In the genomic region with DNA sequence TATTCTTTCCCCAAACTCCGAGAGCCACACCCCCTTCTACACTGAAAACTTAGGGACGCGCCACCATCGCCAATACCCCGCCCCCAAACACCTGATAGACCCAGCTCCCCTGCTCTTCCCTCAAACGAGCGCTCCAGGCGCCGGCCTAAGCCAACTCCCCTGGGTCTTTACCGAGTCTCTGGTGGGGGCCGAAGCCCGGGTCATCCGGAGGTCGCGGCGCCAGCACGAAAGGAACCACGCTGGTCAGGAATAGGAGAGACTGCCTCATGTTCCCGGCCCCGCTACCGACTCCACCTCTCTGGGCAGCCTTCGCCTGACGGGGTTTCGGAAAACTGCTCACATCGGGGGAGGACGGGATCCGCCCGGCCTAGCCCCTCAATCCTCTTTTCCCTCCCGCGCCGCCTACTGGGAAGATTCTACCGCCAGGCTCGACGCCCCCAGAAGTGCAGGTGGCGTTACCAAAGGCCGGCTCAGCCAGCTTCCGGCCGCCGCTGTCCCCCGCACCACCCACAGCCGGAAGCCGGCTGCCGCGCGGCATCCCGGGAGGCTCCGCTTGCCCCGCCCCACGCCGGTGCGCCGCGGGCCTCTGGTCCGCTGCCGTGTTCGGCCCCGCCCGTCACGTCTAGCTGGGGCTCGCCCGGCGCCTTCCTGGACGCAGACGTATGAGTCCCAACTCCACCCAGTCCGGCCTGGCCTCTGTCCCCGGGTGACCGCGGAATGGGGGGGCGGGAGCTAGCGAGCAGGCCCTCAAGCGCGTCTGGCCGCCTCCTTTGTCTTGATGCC, we compare ENCODE assay signal across 8 cellular contexts. TPM values are rescaled to one million over a fixed set of nuclear protein-coding genes. Genes with fewer than 3 reads are reported as not detected.
DNase-seq lines count a peak whose midpoint lies in the region; ATAC-seq and TF ChIP-seq lines count a peak whose summit lies in the region.

TSS of gene ADAM17 (minus strand) at position 493 of the 783 bp plus-strand sequence. CDS start at position 268, 225 bp downstream.

- H3K27me3 ChIP-seq in CD4-positive, alpha-beta memory T cell (ENCODE audit: insufficient read depth, low read length), result no peaks in the 10 kb centered on the region
- H3K27me3 ChIP-seq in lung (ENCODE audit: control insufficient read depth, insufficient read depth), result no peaks in the 10 kb centered on the region

- intact Hi-C loops in CD4-positive, alpha-beta memory T cell (cut with micrococcal nuclease), result loop anchor here (1.0 to 5.0 kb wide), 7 partner anchors 76 to 487 kb away; partner anchors contain the start of genes CPSF3, GRHL1, IAH1 and ITGB1BP1
- intact Hi-C loops in activated CD8-positive, alpha-beta T cell treated with anti-CD3 and anti-CD28 coated beads for 36 hours (cut with micrococcal nuclease), result loop anchor here (5.0 kb wide), 2 partner anchors 37 to 72 kb away; no protein-coding TSS in a partner anchor

- H3K27ac ChIP-seq in CD4-positive, alpha-beta memory T cell (ENCODE audit: low read depth, low read length), result peak within 1 kb of the TSS; percentile 90
- H3K27ac ChIP-seq in lung (ENCODE audit: low read depth in 1 of 2, low read length in 1 of 2), result peak within 1 kb of the TSS; percentile 98 to 99

- H3K36me3 ChIP-seq in CD4-positive, alpha-beta memory T cell (ENCODE audit: insufficient read depth, low read length), result no peaks in the 10 kb centered on the region
- no peaks in the 10 kb centered on the region for H3K36me3 ChIP-seq in lung (ENCODE audit: control insufficient read depth in 2 of 2, insufficient read depth in 2 of 2, low read length in 2 of 2)

- POLR2A ChIA-PET in CD4-positive, alpha-beta memory T cell (lab: Charles Lee; ENCODE audit: partially characterized antibody), result interaction anchor here (0.7 to 6.1 kb wide), 46 partner anchors 8 to 1578 kb away, joined by 3 to 69 read pairs (median 4); partner anchors contain the start of genes CPSF3, IAH1, ITGB1BP1 and ODC1
- POLR2A ChIA-PET in activated CD8-positive, alpha-beta T cell treated with anti-CD3 and anti-CD28 coated beads for 36 hours (lab: Charles Lee), result interaction anchor here (0.6 to 2.8 kb wide), 32 partner anchors 9 to 488 kb away, joined by 3 to 16 read pairs (median 4); partner anchors contain the start of genes IAH1, ITGB1BP1, KLF11 and YWHAQ

- peak within 1 kb of the TSS; percentile 92 to 99 (median 98) for H3K4me3 Mint-ChIP-seq in CD4-positive, alpha-beta memory T cell
- H3K4me3 Mint-ChIP-seq in activated CD8-positive, alpha-beta T cell treated with anti-CD3 and anti-CD28 coated beads for 36 hours, result peak within 1 kb of the TSS; percentile 87

- CTCF ChIA-PET in CD4-positive, alpha-beta memory T cell (lab: Charles Lee; ENCODE audit: partially characterized antibody), result interaction anchor here (0.6 to 2.8 kb wide), 16 partner anchors 8 to 244 kb away, joined by 3 to 13 read pairs (median 4); partner anchors contain the start of genes ITGB1BP1 and YWHAQ
- CTCF ChIA-PET in activated CD8-positive, alpha-beta T cell treated with anti-CD3 and anti-CD28 coated beads for 36 hours (lab: Charles Lee), result interaction anchor here (0.8 to 3.8 kb wide), 12 partner anchors 10 to 194 kb away, joined by 3 to 13 read pairs (median 3); partner anchors contain the start of gene YWHAQ

- no peaks in the 10 kb centered on the region for H3K27me3 Mint-ChIP-seq in CD4-positive, alpha-beta memory T cell
- H3K27me3 Mint-ChIP-seq in activated CD8-positive, alpha-beta T cell treated with anti-CD3 and anti-CD28 coated beads for 36 hours, result no peaks in the 10 kb centered on the region

- H3K9me3 Mint-ChIP-seq in CD4-positive, alpha-beta memory T cell, result no peaks in the 10 kb centered on the region
- no peaks in the 10 kb centered on the region for H3K9me3 Mint-ChIP-seq in activated CD8-positive, alpha-beta T cell treated with anti-CD3 and anti-CD28 coated beads for 36 hours

- peaks cover 0 to 21% of the 10 kb centered on the region in 2 donors for H3K36me3 Mint-ChIP-seq in CD4-positive, alpha-beta memory T cell
- peaks cover 2% of the 10 kb centered on the region for H3K36me3 Mint-ChIP-seq in activated CD8-positive, alpha-beta T cell treated with anti-CD3 and anti-CD28 coated beads for 36 hours (ENCODE audit: low read depth)

- TF ChIP-seq CTCF in activated CD8-positive, alpha-beta T cell treated with anti-CD3 and anti-CD28 coated beads for 36 hours (IDR thresholded peaks at IDR 0.05), result no peak
- peak; percentile 16 for TF ChIP-seq CTCF in lung (IDR thresholded peaks at IDR 0.05; ENCODE audit: control extremely low read depth, extremely low read depth)

- H3K27ac Mint-ChIP-seq in CD4-positive, alpha-beta memory T cell, result peak within 1 kb of the TSS; percentile 93 to 98 (median 98)
- H3K27ac Mint-ChIP-seq in activated CD8-positive, alpha-beta T cell treated with anti-CD3 and anti-CD28 coated beads for 36 hours, result peak within 1 kb of the TSS; percentile 96

- H3K4me1 Mint-ChIP-seq in CD4-positive, alpha-beta memory T cell, result peaks cover 32 to 56% (median 45%) of the 10 kb centered on the region in 4 donors
- H3K4me1 Mint-ChIP-seq in activated CD8-positive, alpha-beta T cell treated with anti-CD3 and anti-CD28 coated beads for 36 hours (ENCODE audit: low read depth), result peaks cover 47% of the 10 kb centered on the region

- H3K4me1 ChIP-seq in CD4-positive, alpha-beta memory T cell (ENCODE audit: insufficient read depth, low read length), result peaks cover 54% of the 10 kb centered on the region
- H3K4me1 ChIP-seq in lung (ENCODE audit: control insufficient read depth in 2 of 2, insufficient read depth in 2 of 2, low read length in 2 of 2), result no peaks in the 10 kb centered on the region

- WGBS in lung, 2 donors, result 0% methylated on average over 70 to 73 of the region's 73 CpGs

- H3K4me3 ChIP-seq in CD4-positive, alpha-beta memory T cell (ENCODE audit: low read length in 2 of 2), result peak within 1 kb of the TSS; percentile 97 to 99
- H3K4me3 ChIP-seq in lung, result peak within 1 kb of the TSS; percentile 69

- no peaks in the 10 kb centered on the region for H3K9me3 ChIP-seq in CD4-positive, alpha-beta memory T cell (ENCODE audit: control insufficient read depth in 1 of 2, low read length in 2 of 2)
- no peaks in the 10 kb centered on the region for H3K9me3 ChIP-seq in lung (ENCODE audit: control insufficient read depth in 2 of 2, insufficient read depth in 1 of 2, low read length in 1 of 2)

- ATAC-seq in GM19438 (IDR thresholded peaks at IDR 0.05; ENCODE audit: low read depth, unreplicated experiment) (peak; percentile 89), HG03575 (IDR thresholded peaks at IDR 0.05; ENCODE audit: extremely low read depth, insufficient number of reproducible peaks, low FRiP score, unreplicated experiment) (peak; percentile 54), lung (ENCODE audit: insufficient read depth, low FRiP score) (peak; percentile 96)
- peak; percentile 90 for ATAC-seq in activated CD8-positive, alpha-beta T cell treated with anti-CD3 and anti-CD28 coated beads for 36 hours

- peak; percentile 81 to 85 (median 82) for DNase-seq in CD4-positive, alpha-beta memory T cell
- DNase-seq in NCI-H82 (lab: John Stamatoyannopoulos, UW), result peak; percentile 98
- DNase-seq in activated CD8-positive, alpha-beta T cell treated with anti-CD3 and anti-CD28 coated beads for 36 hours, result peak; percentile 88
- DNase-seq in ecto neural progenitor cell (ENCODE audit: low spot score), result peak; percentile 96
- DNase-seq in lung (ENCODE audit: low spot score), result peak; percentile 96
- peak; percentile 66 to 77 (median 67) for DNase-seq in stimulated activated CD4-positive, alpha-beta T cell treated with anti-CD3 and anti-CD28 coated beads, TNF-alpha, amount 100 ng/mL, for 4 hours (ENCODE audit: low read depth in 3 of 3)

RNA-seq across cellular contexts. Expression of gene ADAM17, which starts in this region (rescaled TPM):
- 10 to 100 TPM; 32.7 to 35.6 TPM for total RNA-seq in CD4-positive, alpha-beta memory T cell
- 10 to 100 TPM in 1 of 2 donors, 1 to 10 TPM in 1; 8.1 to 13.7 TPM for polyA plus RNA-seq in CD4-positive, alpha-beta memory T cell
- 10 to 100 TPM; 14.2 to 15.9 TPM for total RNA-seq in activated CD8-positive, alpha-beta T cell treated with anti-CD3 and anti-CD28 coated beads for 36 hours
- total RNA-seq in lung, result 10 to 100 TPM; 52.8 to 56.1 TPM
- polyA plus RNA-seq in lung, result 10 to 100 TPM; 16.8 to 29.6 TPM

Comparison
In these comparisons a context has a peak if more than half of its experiments do, and no peak if none do; other contexts are left out.
1. Peak in every context shown above with its lines: DNase-seq, ATAC-seq, H3K4me3 ChIP-seq and H3K27ac ChIP-seq.